ENCODE assay signal across 8 cellular contexts in the genomic region with DNA sequence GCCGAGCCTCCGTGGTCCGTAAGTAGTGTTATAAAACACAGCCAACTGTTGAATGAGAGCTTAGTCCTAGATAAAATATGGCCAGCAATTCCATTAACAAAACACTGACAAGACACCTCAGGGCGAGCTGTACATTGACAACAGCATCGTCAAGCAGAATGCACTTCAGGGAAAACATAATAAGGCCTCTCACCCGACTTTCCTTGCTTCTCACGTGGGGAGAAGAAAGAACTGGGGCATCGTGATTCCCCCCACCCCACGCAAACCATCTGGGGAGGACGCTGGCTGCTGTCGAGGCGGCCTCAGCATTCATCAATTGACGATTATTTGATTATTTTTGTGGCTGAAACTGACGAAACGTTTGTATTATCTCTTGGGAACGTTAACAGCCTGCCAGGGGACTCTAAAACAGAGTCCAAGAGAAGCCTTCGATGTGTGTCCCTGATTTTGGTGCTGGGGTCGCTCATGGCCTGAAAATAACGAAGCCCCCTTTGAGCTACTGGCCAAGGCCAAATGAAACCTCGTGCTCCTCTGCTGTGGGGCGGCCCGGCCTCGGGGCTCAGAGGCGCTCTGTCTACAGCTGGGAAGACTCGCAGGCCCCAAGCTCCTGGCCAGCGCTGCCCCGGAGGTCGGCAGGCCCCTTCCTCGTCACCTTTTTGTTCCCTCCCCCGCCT. TPM values are rescaled to one million over a fixed set of nuclear protein-coding genes. Genes with fewer than 3 reads are reported as not detected.
DNase-seq lines count a peak whose midpoint lies in the region; ATAC-seq and TF ChIP-seq lines count a peak whose summit lies in the region.

No MANE protein-coding gene starts in this region.

- no peaks in the 10 kb centered on the region for H3K9me3 Mint-ChIP-seq in activated CD4-positive, alpha-beta memory T cell treated with anti-CD3 and anti-CD28 coated beads, Interleukin-2, amount 10 ng/mL, durations not matched to agents 7 days and 5 days

- peak overlapping the region; percentile 75 for H3K4me3 ChIP-seq in right cardiac atrium (ENCODE audit: low read length)
- H3K4me3 ChIP-seq in smooth muscle cell: peak overlapping the region; percentile 70

- H3F3A ChIP-seq in smooth muscle cell (ENCODE audit: low read depth): peaks cover 15% of the 10 kb centered on the region

- no peaks in the 10 kb centered on the region for H3K9me3 ChIP-seq in right cardiac atrium (ENCODE audit: control insufficient read depth, low read length)
- no peaks in the 10 kb centered on the region for H3K9me3 ChIP-seq in smooth muscle cell (replicated peaks; ENCODE audit: low read depth)

- H4K20me1 ChIP-seq in smooth muscle cell (ENCODE audit: low read depth): peaks cover 5% of the 10 kb centered on the region

- no peaks in the 10 kb centered on the region for H3K36me3 ChIP-seq in smooth muscle cell (ENCODE audit: low read depth)

- peak overlapping the region; percentile 87 for H3K4me2 ChIP-seq in smooth muscle cell

- peak overlapping the region; percentile 49 for H2AFZ ChIP-seq in smooth muscle cell (ENCODE audit: low read depth)

- ATAC-seq in GM18868 (IDR thresholded peaks at IDR 0.05; ENCODE audit: unreplicated experiment): peak; percentile 20
- peak; percentile 24 for ATAC-seq in HG02852 (IDR thresholded peaks at IDR 0.05; ENCODE audit: unreplicated experiment)
- ATAC-seq in right cardiac atrium: no peak

- peaks cover 27% of the 10 kb centered on the region for H3K36me3 Mint-ChIP-seq in activated CD4-positive, alpha-beta memory T cell treated with anti-CD3 and anti-CD28 coated beads, Interleukin-2, amount 10 ng/mL, durations not matched to agents 7 days and 5 days (ENCODE audit: low read depth)

- CTCF ChIA-PET in activated CD4-positive, alpha-beta memory T cell treated with anti-CD3 and anti-CD28 coated beads, Interleukin-2, amount 10 ng/mL, durations not matched to agents 7 days and 5 days (lab: Charles Lee): interaction anchor here (0.9 to 2.0 kb wide), 5 partner anchors 18 to 339 kb away, joined by 3 to 7 read pairs (median 4); a partner anchor contains a TSS

- H3K27ac ChIP-seq in right cardiac atrium (ENCODE audit: low read length) (peak overlapping the region; percentile 87), smooth muscle cell (ENCODE audit: low read depth) (peak overlapping the region; percentile 89)

- peak overlapping the region; percentile 94 for H3K27ac Mint-ChIP-seq in activated CD4-positive, alpha-beta memory T cell treated with anti-CD3 and anti-CD28 coated beads, Interleukin-2, amount 10 ng/mL, durations not matched to agents 7 days and 5 days

- peak overlapping the region; percentile 96 for H3K4me3 Mint-ChIP-seq in activated CD4-positive, alpha-beta memory T cell treated with anti-CD3 and anti-CD28 coated beads, Interleukin-2, amount 10 ng/mL, durations not matched to agents 7 days and 5 days

- intact Hi-C loops in right cardiac atrium (cut with DNase I): no loop called here

- no peak for DNase-seq in activated CD4-positive, alpha-beta memory T cell treated with anti-CD3 and anti-CD28 coated beads, Interleukin-2, amount 10 ng/mL, durations not matched to agents 7 days and 5 days
- DNase-seq in right cardiac atrium (no peak), smooth muscle cell (lab: John Stamatoyannopoulos, UW; ENCODE audit: unreplicated experiment) (no peak), iPS-NIHi11 (ENCODE audit: low spot score) (no peak)
- no peak for DNase-seq in activated effector memory CD4-positive, alpha-beta T cell treated with Interleukin-2 at 50 U/mL for 16 hours
- no peak for DNase-seq in stimulated activated CD4-positive, alpha-beta T cell treated with anti-CD3 and anti-CD28 coated beads, Interleukin-2, amount 100 ng/mL, for 24 hours

- H3K27me3 ChIP-seq in right cardiac atrium (ENCODE audit: control insufficient read depth, insufficient read depth) (no peaks in the 10 kb centered on the region), smooth muscle cell (ENCODE audit: low read depth) (peaks cover 6% of the 10 kb centered on the region)

- no peak for TF ChIP-seq CTCF in smooth muscle cell (IDR thresholded peaks at IDR 0.05; ENCODE audit: borderline replicate concordance, insufficient read depth, poor library complexity, severe bottlenecking)

- no peaks in the 10 kb centered on the region for H3K27me3 Mint-ChIP-seq in activated CD4-positive, alpha-beta memory T cell treated with anti-CD3 and anti-CD28 coated beads, Interleukin-2, amount 10 ng/mL, durations not matched to agents 7 days and 5 days

- H3K4me1 ChIP-seq in right cardiac atrium (ENCODE audit: control insufficient read depth, insufficient read depth, low read length) (no peaks in the 10 kb centered on the region), smooth muscle cell (ENCODE audit: low read depth) (peaks cover 12% of the 10 kb centered on the region)

- peaks cover 31% of the 10 kb centered on the region for H3K4me1 Mint-ChIP-seq in activated CD4-positive, alpha-beta memory T cell treated with anti-CD3 and anti-CD28 coated beads, Interleukin-2, amount 10 ng/mL, durations not matched to agents 7 days and 5 days

- peaks cover 9% of the 10 kb centered on the region for H3K79me2 ChIP-seq in smooth muscle cell (ENCODE audit: low read depth)

- POLR2A ChIA-PET in activated CD4-positive, alpha-beta memory T cell treated with anti-CD3 and anti-CD28 coated beads, Interleukin-2, amount 10 ng/mL, durations not matched to agents 7 days and 5 days (lab: Charles Lee): interaction anchor here (0.5 to 4.0 kb wide), 14 partner anchors 9 to 1317 kb away, joined by 3 to 25 read pairs (median 3); a partner anchor contains a TSS

- H3K9ac ChIP-seq in smooth muscle cell (ENCODE audit: low read depth): peak overlapping the region; percentile 94

- WGBS in right cardiac atrium: 33% methylated on average over 30 of the region's 30 CpGs
- 40% methylated on average over 29 of the region's 30 CpGs for WGBS in smooth muscle cell (ENCODE audit: low lambda C conversion rate)

RNA-seq across cellular contexts. Expression of a gene that starts 0.5 kb away (rescaled TPM):
- 1 to 10 TPM in 1 of 2 experiments, under 1 TPM in 1; 0.68 to 1.2 TPM for total RNA-seq in activated CD4-positive, alpha-beta memory T cell treated with anti-CD3 and anti-CD28 coated beads, Interleukin-2, amount 10 ng/mL, durations not matched to agents 7 days and 5 days
- total RNA-seq in right cardiac atrium: under 1 TPM in 3 of 4 donors, not detected in 1; 0.09 to 0.54 (median 0.14) TPM
- 0.18 TPM for polyA plus RNA-seq in right cardiac atrium
- 1.9 and 2.3 TPM in 2 replicates for total RNA-seq in smooth muscle cell
- polyA plus RNA-seq in smooth muscle cell: 0.46 and 0.66 TPM in 2 replicates

RNA-seq across cellular contexts. Expression of a gene that starts 0.6 kb away (rescaled TPM):
- total RNA-seq in activated CD4-positive, alpha-beta memory T cell treated with anti-CD3 and anti-CD28 coated beads, Interleukin-2, amount 10 ng/mL, durations not matched to agents 7 days and 5 days: 100 to 1,000 TPM; 281 to 293 TPM
- 1,000 to 10,000 TPM in 2 of 4 donors, 100 to 1,000 TPM in 2; 978 to 1,175 (median 1,022) TPM for total RNA-seq in right cardiac atrium
- polyA plus RNA-seq in right cardiac atrium: 1,317 TPM
- 137 and 162 TPM in 2 replicates for total RNA-seq in smooth muscle cell
- polyA plus RNA-seq in smooth muscle cell: 1,065 and 1,128 TPM in 2 replicates

RNA-seq across cellular contexts. Expression of a gene that starts 7.7 kb away (rescaled TPM):
- 1 to 10 TPM; 2.5 to 3.2 TPM for total RNA-seq in activated CD4-positive, alpha-beta memory T cell treated with anti-CD3 and anti-CD28 coated beads, Interleukin-2, amount 10 ng/mL, durations not matched to agents 7 days and 5 days
- 1 to 10 TPM in 2 of 4 donors, under 1 TPM in 2; 0.76 to 1.9 (median 1.2) TPM for total RNA-seq in right cardiac atrium
- polyA plus RNA-seq in right cardiac atrium: 1.6 TPM
- 0.27 and 0.45 TPM in 2 replicates for total RNA-seq in smooth muscle cell
- 0.55 and 3.2 TPM in 2 replicates for polyA plus RNA-seq in smooth muscle cell

RNA-seq across cellular contexts. Expression of a gene that starts 35.4 kb away (rescaled TPM):
- 1 to 10 TPM; 2.5 to 2.7 TPM for total RNA-seq in activated CD4-positive, alpha-beta memory T cell treated with anti-CD3 and anti-CD28 coated beads, Interleukin-2, amount 10 ng/mL, durations not matched to agents 7 days and 5 days
- 1 to 10 TPM; 2.9 to 5.3 (median 4.2) TPM for total RNA-seq in right cardiac atrium
- 2.9 TPM for polyA plus RNA-seq in right cardiac atrium
- 3.0 and 12.0 TPM in 2 replicates for total RNA-seq in smooth muscle cell
- polyA plus RNA-seq in smooth muscle cell: 5.9 and 10.2 TPM in 2 replicates

RNA-seq across cellular contexts. Expression of a gene that starts 52.7 kb away (rescaled TPM):
- total RNA-seq in activated CD4-positive, alpha-beta memory T cell treated with anti-CD3 and anti-CD28 coated beads, Interleukin-2, amount 10 ng/mL, durations not matched to agents 7 days and 5 days: not detected
- total RNA-seq in right cardiac atrium: under 1 TPM in 1 of 4 donors, not detected in 3; 0.11 TPM
- 0.05 TPM for polyA plus RNA-seq in right cardiac atrium
- 1.5 and 2.2 TPM in 2 replicates for total RNA-seq in smooth muscle cell
- polyA plus RNA-seq in smooth muscle cell: 0.43 and 0.71 TPM in 2 replicates

Comparison
In these comparisons a context has a peak if more than half of its experiments do, and no peak if none do; other contexts are left out.
1. ATAC-seq: peak in GM18868 (single experiment) and HG02852 (single experiment); none in right cardiac atrium (0 of 2).